Comparison of ENCODE assay signal across 40 cellular contexts in genomic region chr22:48505891-48506290, GRCh38.
"Had no signal": no experiment of that assay in that cellular context is flagged by ENCODE, and none has a peak within 500 bp of the region (broad histone marks: within the 10 kb centered on the region; RNA-seq: fewer than 3 reads in every experiment).

No MANE protein-coding gene starts in this region.

- H3K36me3 ChIP-seq: ascending aorta, cardiac muscle cell, WERI-Rb-1 had no signal

- H3K27ac ChIP-seq: ascending aorta, cardiac muscle cell, WERI-Rb-1 had no signal

- H3K27ac Mint-ChIP-seq: activated CD4-positive, alpha-beta memory T cell treated with anti-CD3 and anti-CD28 coated beads, Interleukin-2, amount 10 ng/mL, durations not matched to agents 7 days and 5 days; activated CD4-positive, alpha-beta T cell treated with anti-CD3 and anti-CD28 coated beads for 36 hours; activated CD4-positive, alpha-beta T cell treated with anti-CD3 and anti-CD28 coated beads, Interleukin-2, amount 10 ng/mL, durations not matched to agents 7 days and 5 days; activated CD8-positive, alpha-beta memory T cell treated with anti-CD3 and anti-CD28 coated beads, Interleukin-2, amount 10 ng/mL, durations not matched to agents 7 days and 5 days; activated CD8-positive, alpha-beta T cell treated with anti-CD3 and anti-CD28 coated beads, Interleukin-2, amount 10 ng/mL, durations not matched to agents 7 days and 5 days; activated naive CD4-positive, alpha-beta T cell treated with anti-CD3 and anti-CD28 coated beads, Interleukin-2, amount 10 ng/mL, durations not matched to agents 7 days and 5 days; activated naive CD4-positive, alpha-beta T cell treated with anti-CD3 and anti-CD28 coated beads, Interleukin-2, amount 50 U/mL, for 24 hours; activated naive CD8-positive, alpha-beta T cell; activated naive CD8-positive, alpha-beta T cell treated with anti-CD3 and anti-CD28 coated beads, Interleukin-2, amount 10 ng/mL, durations not matched to agents 7 days and 5 days; activated naive CD8-positive, alpha-beta T cell treated with anti-CD3 and anti-CD28 coated beads, Interleukin-2, amount 50 U/mL, for 24 hours; activated T-cell treated with anti-CD3 and anti-CD28 coated beads, Interleukin-2, amount 50 U/mL, for 24 hours; activated T-helper 2 cell treated with anti-CD3 and anti-CD28 coated beads, Interferon-gamma antibody, Interleukin-2, Interleukin-4, amounts not matched to agents 10 μg/mL and 5 μg/mL and 100 μg/mL, durations not matched to agents 14 hours and 24 hours and 36 hours; brain; T-helper 1 cell treated with Interleukin-12 subunit alpha and Interleukin-12 subunit beta and Interleukin-4 antibody, amounts not matched to agents 30 μg/mL and 1 μg/mL, for 36 hours; T-helper 2 cell treated with Interferon-gamma antibody and Interleukin-4, amounts not matched to agents 5 μg/mL and 100 μg/mL, for 36 hours; WTC11 had no signal

- H3K4me3 Mint-ChIP-seq: activated CD4-positive, alpha-beta memory T cell treated with anti-CD3 and anti-CD28 coated beads, Interleukin-2, amount 10 ng/mL, durations not matched to agents 7 days and 5 days; activated CD4-positive, alpha-beta T cell treated with anti-CD3 and anti-CD28 coated beads for 36 hours; activated CD4-positive, alpha-beta T cell treated with anti-CD3 and anti-CD28 coated beads, Interleukin-2, amount 10 ng/mL, durations not matched to agents 7 days and 5 days; activated CD8-positive, alpha-beta memory T cell treated with anti-CD3 and anti-CD28 coated beads, Interleukin-2, amount 10 ng/mL, durations not matched to agents 7 days and 5 days; activated CD8-positive, alpha-beta T cell treated with anti-CD3 and anti-CD28 coated beads, Interleukin-2, amount 10 ng/mL, durations not matched to agents 7 days and 5 days; activated naive CD4-positive, alpha-beta T cell treated with anti-CD3 and anti-CD28 coated beads, Interleukin-2, amount 10 ng/mL, durations not matched to agents 7 days and 5 days; activated naive CD4-positive, alpha-beta T cell treated with anti-CD3 and anti-CD28 coated beads, Interleukin-2, amount 50 U/mL, for 24 hours; activated naive CD8-positive, alpha-beta T cell; activated naive CD8-positive, alpha-beta T cell treated with anti-CD3 and anti-CD28 coated beads, Interleukin-2, amount 10 ng/mL, durations not matched to agents 7 days and 5 days; activated naive CD8-positive, alpha-beta T cell treated with anti-CD3 and anti-CD28 coated beads, Interleukin-2, amount 50 U/mL, for 24 hours; activated T-cell treated with anti-CD3 and anti-CD28 coated beads, Interleukin-2, amount 50 U/mL, for 24 hours; brain; central memory CD8-positive, alpha-beta T cell; T-helper 1 cell treated with Interleukin-12 subunit alpha and Interleukin-12 subunit beta and Interleukin-4 antibody, amounts not matched to agents 30 μg/mL and 1 μg/mL, for 36 hours; T-helper 2 cell treated with Interferon-gamma antibody and Interleukin-4, amounts not matched to agents 5 μg/mL and 100 μg/mL, for 36 hours; WTC11 had no signal

- H3K27me3 ChIP-seq: ascending aorta, cardiac muscle cell had no signal

- H3K27me3 Mint-ChIP-seq: activated CD4-positive, alpha-beta memory T cell treated with anti-CD3 and anti-CD28 coated beads, Interleukin-2, amount 10 ng/mL, durations not matched to agents 7 days and 5 days; activated CD4-positive, alpha-beta T cell treated with anti-CD3 and anti-CD28 coated beads for 36 hours; activated CD4-positive, alpha-beta T cell treated with anti-CD3 and anti-CD28 coated beads, Interleukin-2, amount 10 ng/mL, durations not matched to agents 7 days and 5 days; activated CD8-positive, alpha-beta memory T cell treated with anti-CD3 and anti-CD28 coated beads, Interleukin-2, amount 10 ng/mL, durations not matched to agents 7 days and 5 days; activated naive CD4-positive, alpha-beta T cell treated with anti-CD3 and anti-CD28 coated beads, Interleukin-2, amount 10 ng/mL, durations not matched to agents 7 days and 5 days; activated naive CD4-positive, alpha-beta T cell treated with anti-CD3 and anti-CD28 coated beads, Interleukin-2, amount 50 U/mL, for 24 hours; activated naive CD8-positive, alpha-beta T cell; activated naive CD8-positive, alpha-beta T cell treated with anti-CD3 and anti-CD28 coated beads, Interleukin-2, amount 10 ng/mL, durations not matched to agents 7 days and 5 days; activated naive CD8-positive, alpha-beta T cell treated with anti-CD3 and anti-CD28 coated beads, Interleukin-2, amount 50 U/mL, for 24 hours; brain had no signal

- H3K9me3 Mint-ChIP-seq: activated CD4-positive, alpha-beta memory T cell treated with anti-CD3 and anti-CD28 coated beads, Interleukin-2, amount 10 ng/mL, durations not matched to agents 7 days and 5 days; activated CD4-positive, alpha-beta T cell treated with anti-CD3 and anti-CD28 coated beads, Interleukin-2, amount 10 ng/mL, durations not matched to agents 7 days and 5 days; activated naive CD4-positive, alpha-beta T cell treated with anti-CD3 and anti-CD28 coated beads, Interleukin-2, amount 10 ng/mL, durations not matched to agents 7 days and 5 days; activated naive CD4-positive, alpha-beta T cell treated with anti-CD3 and anti-CD28 coated beads, Interleukin-2, amount 50 U/mL, for 24 hours; activated naive CD8-positive, alpha-beta T cell treated with anti-CD3 and anti-CD28 coated beads, Interleukin-2, amount 10 ng/mL, durations not matched to agents 7 days and 5 days; activated naive CD8-positive, alpha-beta T cell treated with anti-CD3 and anti-CD28 coated beads, Interleukin-2, amount 50 U/mL, for 24 hours; activated T-cell treated with anti-CD3 and anti-CD28 coated beads, Interleukin-2, amount 50 U/mL, for 24 hours; activated T-helper 2 cell treated with anti-CD3 and anti-CD28 coated beads, Interferon-gamma antibody, Interleukin-2, Interleukin-4, amounts not matched to agents 10 μg/mL and 5 μg/mL and 100 μg/mL, durations not matched to agents 14 hours and 24 hours and 36 hours; central memory CD8-positive, alpha-beta T cell; T-helper 1 cell treated with Interleukin-12 subunit alpha and Interleukin-12 subunit beta and Interleukin-4 antibody, amounts not matched to agents 30 μg/mL and 1 μg/mL, for 36 hours; T-helper 2 cell treated with Interferon-gamma antibody and Interleukin-4, amounts not matched to agents 5 μg/mL and 100 μg/mL, for 36 hours; WTC11 had no signal

- FAIRE-seq: bronchial epithelial cell, TTC549 had no signal

- H3K4me3 ChIP-seq: ascending aorta, cardiac muscle cell had no signal

- H3K4me1 ChIP-seq: ascending aorta had no signal

- H3K4me1 Mint-ChIP-seq: activated CD4-positive, alpha-beta memory T cell treated with anti-CD3 and anti-CD28 coated beads, Interleukin-2, amount 10 ng/mL, durations not matched to agents 7 days and 5 days; activated CD4-positive, alpha-beta T cell treated with anti-CD3 and anti-CD28 coated beads for 36 hours; activated CD4-positive, alpha-beta T cell treated with anti-CD3 and anti-CD28 coated beads, Interleukin-2, amount 10 ng/mL, durations not matched to agents 7 days and 5 days; activated CD8-positive, alpha-beta memory T cell treated with anti-CD3 and anti-CD28 coated beads, Interleukin-2, amount 10 ng/mL, durations not matched to agents 7 days and 5 days; activated naive CD4-positive, alpha-beta T cell treated with anti-CD3 and anti-CD28 coated beads, Interleukin-2, amount 10 ng/mL, durations not matched to agents 7 days and 5 days; activated naive CD4-positive, alpha-beta T cell treated with anti-CD3 and anti-CD28 coated beads, Interleukin-2, amount 50 U/mL, for 24 hours; activated naive CD8-positive, alpha-beta T cell treated with anti-CD3 and anti-CD28 coated beads, Interleukin-2, amount 10 ng/mL, durations not matched to agents 7 days and 5 days; activated naive CD8-positive, alpha-beta T cell treated with anti-CD3 and anti-CD28 coated beads, Interleukin-2, amount 50 U/mL, for 24 hours; central memory CD8-positive, alpha-beta T cell had no signal

- H3K36me3 Mint-ChIP-seq: activated CD8-positive, alpha-beta memory T cell treated with anti-CD3 and anti-CD28 coated beads, Interleukin-2, amount 10 ng/mL, durations not matched to agents 7 days and 5 days; activated naive CD4-positive, alpha-beta T cell treated with anti-CD3 and anti-CD28 coated beads, Interleukin-2, amount 10 ng/mL, durations not matched to agents 7 days and 5 days; activated naive CD4-positive, alpha-beta T cell treated with anti-CD3 and anti-CD28 coated beads, Interleukin-2, amount 50 U/mL, for 24 hours; activated naive CD8-positive, alpha-beta T cell; activated naive CD8-positive, alpha-beta T cell treated with anti-CD3 and anti-CD28 coated beads, Interleukin-2, amount 10 ng/mL, durations not matched to agents 7 days and 5 days; WTC11 had no signal

- H3K9me3 ChIP-seq: ascending aorta had no signal

- ATAC-seq: activated CD4-positive, alpha-beta T cell treated with anti-CD3 and anti-CD28 coated beads for 36 hours; activated CD4-positive, CD25-positive, alpha-beta regulatory T cell treated with anti-CD3 and anti-CD28 coated beads, Interleukin-2, amount 50 U/mL, for 24 hours; activated CD8-positive, alpha-beta memory T cell treated with anti-CD3 and anti-CD28 coated beads, Interleukin-2, amount 10 ng/mL, durations not matched to agents 7 days and 5 days; activated CD8-positive, alpha-beta T cell treated with anti-CD3 and anti-CD28 coated beads, Interleukin-2, amount 10 ng/mL, durations not matched to agents 7 days and 5 days; activated naive CD8-positive, alpha-beta T cell treated with anti-CD3 and anti-CD28 coated beads, Interleukin-2, amount 50 U/mL, for 24 hours; WTC11 had no signal

- DNase-seq: activated CD4-positive, alpha-beta memory T cell treated with anti-CD3 and anti-CD28 coated beads, Interleukin-2, amount 10 ng/mL, durations not matched to agents 7 days and 5 days; activated CD4-positive, alpha-beta T cell treated with anti-CD3 and anti-CD28 coated beads for 1 hour; activated CD4-positive, alpha-beta T cell treated with anti-CD3 and anti-CD28 coated beads for 36 hours; activated CD4-positive, alpha-beta T cell treated with anti-CD3 and anti-CD28 coated beads for 48 hours; activated CD4-positive, alpha-beta T cell treated with anti-CD3 and anti-CD28 coated beads, Interleukin-2, amount 10 ng/mL, durations not matched to agents 7 days and 5 days; activated CD4-positive, alpha-beta T cell treated with anti-CD3 and anti-CD28 coated beads, Interleukin-2, amount 50 U/mL, for 48 hours; activated CD4-positive, CD25-positive, alpha-beta regulatory T cell; activated CD8-positive, alpha-beta memory T cell treated with anti-CD3 and anti-CD28 coated beads for 24 hours; activated CD8-positive, alpha-beta memory T cell treated with anti-CD3 and anti-CD28 coated beads, Interleukin-2, amount 10 ng/mL, durations not matched to agents 7 days and 5 days; activated CD8-positive, alpha-beta memory T cell treated with anti-CD3 and anti-CD28 coated beads, Interleukin-2, amount 50 U/mL, for 48 hours; activated CD8-positive, alpha-beta T cell treated with anti-CD3 and anti-CD28 coated beads, Interleukin-2, amount 10 ng/mL, durations not matched to agents 7 days and 5 days; activated effector memory CD4-positive, alpha-beta T cell treated with Interleukin-2 at 50 U/mL for 16 hours; activated gamma-delta T cell; activated naive CD4-positive, alpha-beta T cell treated with anti-CD3 and anti-CD28 coated beads, Interleukin-2, amount 10 ng/mL, durations not matched to agents 7 days and 5 days; activated naive CD4-positive, alpha-beta T cell treated with Interleukin-2 at 50 U/mL for 16 hours; activated naive CD8-positive, alpha-beta T cell treated with anti-CD3 and anti-CD28 coated beads, Interleukin-2, amount 10 ng/mL, durations not matched to agents 7 days and 5 days; activated naive CD8-positive, alpha-beta T cell treated with anti-CD3 and anti-CD28 coated beads, Interleukin-2, amount 50 U/mL, for 24 hours; activated T-cell treated with anti-CD3 and anti-CD28 coated beads, Interleukin-2, amount 50 U/mL, for 24 hours; activated T-cell treated with anti-CD3 and anti-CD28 coated beads, Interleukin-2, amount 50 U/mL, for 48 hours; amygdala; anterior cingulate cortex; caudate nucleus; cerebellar nuclear complex; T-helper 1 cell; T-helper 2 cell; T-helper 9 cell; WERI-Rb-1 had no signal
